In the genomic region with DNA sequence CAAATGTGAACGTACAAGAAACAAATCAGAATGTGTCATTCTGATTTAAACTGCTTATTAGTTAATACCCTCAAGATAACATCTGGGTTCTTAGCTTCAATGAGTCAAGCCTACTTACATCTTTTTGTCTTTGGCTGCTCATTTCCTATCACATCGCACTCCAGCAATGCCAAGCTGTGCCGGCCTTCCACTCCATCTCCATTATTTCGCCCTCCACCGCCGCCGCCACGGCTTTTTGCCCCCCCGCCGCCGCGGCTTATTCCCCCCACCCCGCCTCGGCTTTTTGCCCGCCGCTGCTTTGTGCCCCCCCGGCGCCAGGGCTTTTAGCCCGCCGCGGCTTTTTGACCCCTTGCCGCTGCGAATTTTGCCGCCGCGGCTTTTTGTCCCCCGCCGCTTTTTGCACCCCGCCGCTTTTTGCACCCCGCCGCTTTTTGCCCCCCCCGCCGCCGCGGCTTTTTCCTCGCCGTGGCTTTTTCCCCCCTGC, we compare ENCODE assay signal across 8 cellular contexts.
DNase-seq lines count a peak whose midpoint lies in the region; ATAC-seq and TF ChIP-seq lines count a peak whose summit lies in the region.
"Not testable (repeated sequence)": the region's sequence is repeated elsewhere in the genome, so short reads cannot be mapped to it uniquely, and the experiment has no call there.

No MANE protein-coding gene starts in this region.

- CTCF ChIA-PET in BJ (lab: Yijun Ruan, JAX), result not testable (repeated sequence)

- H3K27ac Mint-ChIP-seq in mesothelial cell of epicardium, result not testable (repeated sequence)
- H3K27ac Mint-ChIP-seq in stimulated activated memory B cell treated with anti-CD40 and anti-IgM and Interleukin-4, amounts not matched to agents 10 μg/mL and 1 μg/mL and 100 μg/mL, for 72 hours, result peak overlapping the region; percentile 93

- not testable (repeated sequence) for H3K36me3 ChIP-seq in BJ (ENCODE audit: control insufficient read depth, insufficient read depth, low read length); HUES64 (ENCODE audit: insufficient read depth, low read length); Peyer's patch

- not testable (repeated sequence) for H3K27me3 ChIP-seq in BJ (ENCODE audit: control insufficient read depth, insufficient read depth, low read length); Peyer's patch
- H3K27me3 ChIP-seq in HUES64 (ENCODE audit: insufficient read depth, low read length), result peaks cover 17% of the 10 kb centered on the region

- not testable (repeated sequence) for DNase-seq in BJ (ENCODE audit: low read depth); Peyer's patch; mesothelial cell of epicardium (ENCODE audit: low spot score in 2 of 2, unreplicated experiment in 2 of 2)
- peak; percentile 17 for DNase-seq in activated CD8-positive, alpha-beta memory T cell treated with anti-CD3 and anti-CD28 coated beads, Interleukin-2, amount 50 U/mL, for 4 hours
- peak; percentile 22 to 27 for DNase-seq in cardiac fibroblast (ENCODE audit: low read depth in 2 of 2)
- peak; percentile 48 for DNase-seq in Right ventricle myocardium inferior (ENCODE audit: missing footprints)

- not testable (repeated sequence) for TF ChIP-seq POLR2A in Peyer's patch (IDR thresholded peaks at IDR 0.05)

- not testable (repeated sequence) for H3K27me3 Mint-ChIP-seq in mesothelial cell of epicardium (ENCODE audit: low read depth)
- peaks cover 24% of the 10 kb centered on the region for H3K27me3 Mint-ChIP-seq in stimulated activated memory B cell treated with anti-CD40 and anti-IgM and Interleukin-4, amounts not matched to agents 10 μg/mL and 1 μg/mL and 100 μg/mL, for 72 hours

- peak overlapping the region; percentile 73 for H3K4me3 Mint-ChIP-seq in mesothelial cell of epicardium
- peak overlapping the region; percentile 66 for H3K4me3 Mint-ChIP-seq in stimulated activated memory B cell treated with anti-CD40 and anti-IgM and Interleukin-4, amounts not matched to agents 10 μg/mL and 1 μg/mL and 100 μg/mL, for 72 hours

- 2% methylated on average over 28 of the region's 38 CpGs for WGBS in HUES64

- not testable (repeated sequence) for H3K4me1 Mint-ChIP-seq in mesothelial cell of epicardium
- peaks cover 15% of the 10 kb centered on the region for H3K4me1 Mint-ChIP-seq in stimulated activated memory B cell treated with anti-CD40 and anti-IgM and Interleukin-4, amounts not matched to agents 10 μg/mL and 1 μg/mL and 100 μg/mL, for 72 hours

- ATAC-seq in Right ventricle myocardium inferior; stimulated activated memory B cell treated with anti-CD40 and anti-IgM and Interleukin-4, amounts not matched to agents 10 μg/mL and 1 μg/mL and 100 μg/mL, for 72 hours: not testable (repeated sequence)

- not testable (repeated sequence) for TF ChIP-seq CTCF in BJ (IDR thresholded peaks at IDR 0.05; ENCODE audit: insufficient read depth, low read depth, low read length); Peyer's patch (IDR thresholded peaks at IDR 0.05); cardiac fibroblast (IDR thresholded peaks at IDR 0.05; ENCODE audit: low read depth, low read length); mesothelial cell of epicardium (IDR thresholded peaks at IDR 0.05; ENCODE audit: unreplicated experiment)

- not testable (repeated sequence) for H3K27ac ChIP-seq in HUES64 (ENCODE audit: low read depth, low read length); Peyer's patch

- not testable (repeated sequence) for H3K4me1 ChIP-seq in HUES64 (ENCODE audit: insufficient read depth, low read length); Peyer's patch

- H3K4me3 ChIP-seq in BJ (ENCODE audit: low read depth, low read length) (peak overlapping the region; percentile 59), HUES64 (ENCODE audit: low read length) (peak overlapping the region; percentile 30; the same call in 1 of the 2 replicates), Peyer's patch (peak overlapping the region; percentile 33 to 59 (median 46)), cardiac fibroblast (replicated peaks in 1 of 2; ENCODE audit: low read depth in 2 of 2, low read length in 2 of 2) (peak overlapping the region; percentile 40 to 54)

- intact Hi-C loops in Right ventricle myocardium inferior (cut with DNase I), result not testable (repeated sequence)

- H3K9me3 Mint-ChIP-seq in mesothelial cell of epicardium; stimulated activated memory B cell treated with anti-CD40 and anti-IgM and Interleukin-4, amounts not matched to agents 10 μg/mL and 1 μg/mL and 100 μg/mL, for 72 hours: not testable (repeated sequence)

- not testable (repeated sequence) for H3K9me3 ChIP-seq in HUES64 (ENCODE audit: insufficient read depth, low read depth, low read length); Peyer's patch

- POLR2A ChIA-PET in BJ (lab: Charles Lee), result not testable (repeated sequence)

- H3K9ac ChIP-seq in HUES64 (ENCODE audit: low read depth, low read length), result not testable (repeated sequence)

- H3K36me3 Mint-ChIP-seq in mesothelial cell of epicardium, result not testable (repeated sequence)
- H3K36me3 Mint-ChIP-seq in stimulated activated memory B cell treated with anti-CD40 and anti-IgM and Interleukin-4, amounts not matched to agents 10 μg/mL and 1 μg/mL and 100 μg/mL, for 72 hours, result peaks cover 15% of the 10 kb centered on the region
